11 cellular contexts compared by ENCODE assay signal in the genomic region with DNA sequence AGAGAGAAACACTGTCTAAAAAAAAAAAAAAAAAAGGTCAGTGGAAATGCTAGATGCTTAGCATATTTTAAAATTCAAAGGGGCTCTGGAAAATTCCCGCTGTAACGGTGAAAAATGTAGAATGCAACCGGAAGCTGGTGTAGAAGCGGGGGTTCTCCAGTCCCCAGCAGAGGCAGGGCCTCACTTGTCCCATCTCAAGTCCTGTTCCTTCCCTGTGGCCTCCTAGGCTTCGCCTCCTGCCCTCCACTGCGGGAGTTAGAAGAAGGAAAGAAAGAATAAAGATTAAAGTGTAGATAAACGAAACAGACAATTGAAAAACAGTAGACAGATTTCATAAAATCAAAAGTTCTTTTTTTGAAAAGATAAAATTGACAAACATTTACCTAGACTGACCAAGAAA. TPM values are rescaled to one million over a fixed set of nuclear protein-coding genes. Genes with fewer than 3 reads are reported as not detected.
A peak's percentile ranks its signal among the peaks of the same experiment; 100 is the strongest.
DNase-seq lines count a peak whose midpoint lies in the region; ATAC-seq, FAIRE-seq and TF ChIP-seq lines count a peak whose summit lies in the region.
"Had no signal": no experiment of that assay in that cellular context is flagged by ENCODE, and none has a peak within 500 bp of the region (broad histone marks: within the 10 kb centered on the region; RNA-seq: fewer than 3 reads in every experiment).

No MANE protein-coding gene starts in this region.

- ATAC-seq in A549 (no peak), GM21390 (IDR thresholded peaks at IDR 0.05; ENCODE audit: unreplicated experiment) (no peak), HG03354 (IDR thresholded peaks at IDR 0.05; ENCODE audit: poor library complexity, severe bottlenecking, unreplicated experiment) (no peak)
- ATAC-seq in naive thymus-derived CD4-positive, alpha-beta T cell: peak; percentile 14

- H3K4me1 Mint-ChIP-seq in HFFc6 (ENCODE audit: low read depth): peaks cover 15% of the 10 kb centered on the region
- H3K4me1 Mint-ChIP-seq in naive thymus-derived CD4-positive, alpha-beta T cell: peaks cover 0 to 27% (median 21%) of the 10 kb centered on the region in 7 donors

- no peak for TF ChIP-seq EP300 in A549 (IDR thresholded peaks at IDR 0.05)

- H3K27ac ChIP-seq in A549: no peak overlapping the region
- peak overlapping the region; percentile 94 for H3K27ac ChIP-seq in naive thymus-derived CD4-positive, alpha-beta T cell (ENCODE audit: low read depth, low read length)
- H3K27ac ChIP-seq: ovary had no signal

- POLR2A ChIA-PET in A549 (lab: Yijun Ruan, JAX): no interaction called here
- POLR2A ChIA-PET in naive thymus-derived CD4-positive, alpha-beta T cell (lab: Charles Lee): interaction anchor here (0.7 to 1.3 kb wide), 5 partner anchors 12 to 262 kb away, joined by 3 to 9 read pairs (median 3); no protein-coding TSS in a partner anchor

- intact Hi-C loops in naive thymus-derived CD4-positive, alpha-beta T cell (cut with micrococcal nuclease): loop anchor here (1.0 to 10.0 kb wide), 9 partner anchors 14 to 721 kb away; partner anchors contain the start of genes ZNF287 (in 2 of the 2), ZNF624 (in 2 of the 2), NT5M (in 1 of the 2) and UBB (in 1 of the 2)

- peaks cover 9% of the 10 kb centered on the region; the same call in 1 of the 2 replicates for H3K36me3 Mint-ChIP-seq in HFFc6 (ENCODE audit: low read depth)
- H3K36me3 Mint-ChIP-seq in naive thymus-derived CD4-positive, alpha-beta T cell: peaks cover 0 to 3% (median 0%) of the 10 kb centered on the region in 5 donors

- peaks cover 33% of the 10 kb centered on the region for H3K27me3 Mint-ChIP-seq in HFFc6 (ENCODE audit: insufficient read depth)
- H3K27me3 Mint-ChIP-seq in naive thymus-derived CD4-positive, alpha-beta T cell: peaks cover 11 to 42% (median 25%) of the 10 kb centered on the region in 5 donors

- H3K36me3 ChIP-seq in adipocyte (ENCODE audit: control insufficient read depth, insufficient read depth, low read length, severe bottlenecking): no peaks in the 10 kb centered on the region
- H3K36me3 ChIP-seq in naive thymus-derived CD4-positive, alpha-beta T cell (ENCODE audit: control insufficient read depth in 2 of 3, insufficient read depth in 3 of 3, low read length in 3 of 3): no peaks in the 10 kb centered on the region
- H3K36me3 ChIP-seq: ovary had no signal

- H3K4me3 Mint-ChIP-seq in HFFc6: peak overlapping the region; percentile 83; the same call in 1 of the 2 replicates
- peak overlapping the region; percentile 71 to 88 (median 82) for H3K4me3 Mint-ChIP-seq in naive thymus-derived CD4-positive, alpha-beta T cell

- peaks cover 3% of the 10 kb centered on the region for H3K27me3 ChIP-seq in adipocyte (replicated peaks; ENCODE audit: control insufficient read depth, insufficient read depth, low read length)
- no peaks in the 10 kb centered on the region for H3K27me3 ChIP-seq in naive thymus-derived CD4-positive, alpha-beta T cell (ENCODE audit: control insufficient read depth in 2 of 2, insufficient read depth in 2 of 2, low read length in 2 of 2)
- H3K27me3 ChIP-seq: ovary had no signal

- H3K4me1 ChIP-seq in A549 (0 out of 3 replicates have a peak, but pooled peaks cover 2% of the 10 kb centered on the region), adipocyte (ENCODE audit: control insufficient read depth, insufficient read depth, low read length) (peaks cover 7% of the 10 kb centered on the region)
- peaks cover 5 to 7% of the 10 kb centered on the region in 2 donors for H3K4me1 ChIP-seq in naive thymus-derived CD4-positive, alpha-beta T cell (ENCODE audit: control insufficient read depth in 2 of 2, insufficient read depth in 2 of 2, low read length in 2 of 2)

- H3K4me3 ChIP-seq in A549 (no peak overlapping the region; the same call in 2 of the 3 replicates), adipocyte (ENCODE audit: low read length) (peak overlapping the region; percentile 74)
- peak overlapping the region; percentile 55 for H3K4me3 ChIP-seq in naive thymus-derived CD4-positive, alpha-beta T cell (ENCODE audit: low read length)

- FAIRE-seq in A549 (lab: Jason Lieb, UNC): peak; percentile 46
- FAIRE-seq: D721Med, GM18507 had no signal

- H3K9me3 Mint-ChIP-seq in HFFc6: peaks cover 5% of the 10 kb centered on the region; the same call in 1 of the 2 replicates
- H3K9me3 Mint-ChIP-seq in naive thymus-derived CD4-positive, alpha-beta T cell: peaks cover 0 to 5% (median 0%) of the 10 kb centered on the region in 11 donors

- DNase-seq in A549 (ENCODE audit: low read depth in 1 of 2, low spot score in 1 of 2): no peak
- DNase-seq in HFFc6: no peak
- no peak for DNase-seq in adipocyte (ENCODE audit: low read depth)
- peak in 1 of 9 donors; percentile 27 for DNase-seq in naive thymus-derived CD4-positive, alpha-beta T cell
- no peak for DNase-seq in NCI-H526 treated with DMSO at 0.1 percent for 48 hours (lab: John Stamatoyannopoulos, UW)
- no peak for DNase-seq in NCI-H510A treated with DMSO at 0.1 percent for 48 hours (lab: John Stamatoyannopoulos, UW)

- peak overlapping the region; percentile 43 for H3K9ac ChIP-seq in adipocyte (ENCODE audit: low read length)

- WGBS in A549 (ENCODE audit: missing lambda C conversion rate): 58% methylated on average over 7 of the region's 7 CpGs

- TF ChIP-seq POLR2A in A549 (IDR thresholded peaks at IDR 0.05; ENCODE audit: low read length): no peak

- CTCF ChIA-PET in A549 (lab: Yijun Ruan, JAX): interaction anchor here (0.7 to 1.6 kb wide), 7 partner anchors 8 to 156 kb away, joined by 3 to 5 read pairs (median 3); no protein-coding TSS in a partner anchor
- CTCF ChIA-PET in naive thymus-derived CD4-positive, alpha-beta T cell (lab: Charles Lee): interaction anchor here (0.5 to 2.1 kb wide), 7 partner anchors 9 to 1065 kb away, joined by 3 to 10 read pairs (median 3); partner anchors contain the start of gene UBB

- TF ChIP-seq CTCF in A549 (IDR thresholded peaks at IDR 0.05) (no peak), HFFc6 (IDR thresholded peaks at IDR 0.05) (no peak)

- no peak for TF ChIP-seq RAD21 in A549 (conservative IDR thresholded peaks at IDR 0.05 in 1 of 2, IDR thresholded peaks at IDR 0.05 in 1 of 2)

- H3K9me3 ChIP-seq in A549: peaks cover 64% of the 10 kb centered on the region
- no peaks in the 10 kb centered on the region for H3K9me3 ChIP-seq in adipocyte (ENCODE audit: control insufficient read depth, low read length)
- no peaks in the 10 kb centered on the region for H3K9me3 ChIP-seq in naive thymus-derived CD4-positive, alpha-beta T cell (ENCODE audit: control insufficient read depth in 2 of 3, low read length in 3 of 3)
- H3K9me3 ChIP-seq: ovary had no signal

- H3K4me2 ChIP-seq in A549: peak overlapping the region; percentile 63

- H3K27ac Mint-ChIP-seq in HFFc6: no peak overlapping the region
- H3K27ac Mint-ChIP-seq in naive thymus-derived CD4-positive, alpha-beta T cell: peak overlapping the region; percentile 21 to 99 (median 97)

TF ChIP-seq in A549, 52 proteins besides CTCF, POLR2A, EP300 and RAD21 (continues in another document):
- no peak for TF ChIP-seq MAX (IDR thresholded peaks at IDR 0.05)
- no peak for TF ChIP-seq ESRRA (IDR thresholded peaks at IDR 0.05; ENCODE audit: borderline replicate concordance, low read length)
- no peak for TF ChIP-seq NFE2L2 (conservative IDR thresholded peaks at IDR 0.05; ENCODE audit: low read length)
- no peak for TF ChIP-seq JUN (IDR thresholded peaks at IDR 0.05)
- TF ChIP-seq, protein P1, sequence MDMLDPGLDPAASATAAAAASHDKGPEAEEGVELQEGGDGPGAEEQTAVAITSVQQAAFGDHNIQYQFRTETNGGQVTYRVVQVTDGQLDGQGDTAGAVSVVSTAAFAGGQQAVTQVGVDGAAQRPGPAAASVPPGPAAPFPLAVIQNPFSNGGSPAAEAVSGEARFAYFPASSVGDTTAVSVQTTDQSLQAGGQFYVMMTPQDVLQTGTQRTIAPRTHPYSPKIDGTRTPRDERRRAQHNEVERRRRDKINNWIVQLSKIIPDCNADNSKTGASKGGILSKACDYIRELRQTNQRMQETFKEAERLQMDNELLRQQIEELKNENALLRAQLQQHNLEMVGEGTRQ (IDR thresholded peaks at IDR 0.05): no peak
- TF ChIP-seq GATA3 (IDR thresholded peaks at IDR 0.05; ENCODE audit: borderline replicate concordance): no peak
- no peak for TF ChIP-seq MYC (IDR thresholded peaks at IDR 0.05; ENCODE audit: borderline replicate concordance, low read length)
- no peak for TF ChIP-seq ZC3H11A (IDR thresholded peaks at IDR 0.05)
- no peak for TF ChIP-seq CHD4 (IDR thresholded peaks at IDR 0.05; ENCODE audit: borderline replicate concordance)
- TF ChIP-seq NR3C1 (IDR thresholded peaks at IDR 0.05): no peak

RNA-seq across cellular contexts. Expression of gene ZNF287, which starts 14.8 kb away (rescaled TPM):
- polyA plus RNA-seq in A549 (2011; rRNA removed): 16.7 and 17.0 TPM in 2 replicates
- 6.0 and 8.4 TPM in 2 replicates for polyA plus RNA-seq in A549 (2012; cell fraction: cytosol; rRNA removed)
- polyA plus RNA-seq in A549 (2012; cell fraction: nucleus; rRNA removed): 6.3 and 7.3 TPM in 2 replicates
- polyA plus RNA-seq in A549 (2017; fragmentation: RNase III; extraction: RNeasy Plus Mini Kit Qiagen cat#74134 plus additional on column Dnase treatment): 11.7 to 13.5 TPM (median 12.1 TPM) in 3 replicates
- polyA minus RNA-seq in A549 (2011; rRNA and poly(A)+ RNA removed): 2.1 and 3.6 TPM in 2 replicates
- 10 to 100 TPM in 1 of 6 experiments, 1 to 10 TPM in 5; 6.5 to 11.1 (median 8.6) TPM for total RNA-seq in HFFc6 (2021; fragmentation: NEBNext Ultra II Directional; extraction: Animal tissue kit (Norgen Biotek cat#: 25700))
- 10 to 100 TPM in 4 of 5 experiments, 1 to 10 TPM in 1; 9.6 to 18.1 (median 13.4) TPM for total RNA-seq in naive thymus-derived CD4-positive, alpha-beta T cell
- 10 to 100 TPM; 12.9 to 13.5 TPM for polyA plus RNA-seq in naive thymus-derived CD4-positive, alpha-beta T cell
